Comparison of ENCODE assay signal across 9 cellular contexts in genomic region chr12:131930510-131930909, GRCh38. TPM values are rescaled to one million over a fixed set of nuclear protein-coding genes. Genes with fewer than 3 reads are reported as not detected.
DNase-seq lines count a peak whose midpoint lies in the region; ATAC-seq and TF ChIP-seq lines count a peak whose summit lies in the region.
"Had no signal": no experiment of that assay in that cellular context is flagged by ENCODE, and none has a peak within 500 bp of the region (broad histone marks: within the 10 kb centered on the region; RNA-seq: fewer than 3 reads in every experiment).

No MANE protein-coding gene starts in this region.

- H3K36me3 ChIP-seq in SJCRH30 (peaks cover 38% of the 10 kb centered on the region), sigmoid colon (peaks cover 0 to 38% (median 22%) of the 10 kb centered on the region in 4 donors)

- H3K27ac ChIP-seq in SJCRH30 (no peak overlapping the region), sigmoid colon (no peak overlapping the region)

- no peaks in the 10 kb centered on the region for H3K9me3 ChIP-seq in SJCRH30 (replicated peaks)
- H3K9me3 ChIP-seq in sigmoid colon = no peaks in the 10 kb centered on the region

- ATAC-seq in GM19395 (IDR thresholded peaks at IDR 0.05; ENCODE audit: unreplicated experiment) = no peak
- ATAC-seq in HG03460 (IDR thresholded peaks at IDR 0.05; ENCODE audit: unreplicated experiment) = no peak

- intact Hi-C loops in sigmoid colon (cut with DNase I) = no loop called here

- TF ChIP-seq CTCF in GM12864 (IDR thresholded peaks at IDR 0.05; ENCODE audit: low read depth, low read length, missing control alignments) (no peak), fibroblast of mammary gland (conservative IDR thresholded peaks at IDR 0.05; ENCODE audit: control insufficient read depth, insufficient read depth, low read depth, low read length) (no peak), sigmoid colon (IDR thresholded peaks at IDR 0.05) (no peak), GM13976 (IDR thresholded peaks at IDR 0.05; ENCODE audit: borderline replicate concordance, control extremely low read depth, extremely low read depth, insufficient read depth, missing control alignments) (no peak)

- in situ Hi-C loops in GM13976 (cut with MboI; ENCODE audit: low sequenced_read_pairs, unreplicated experiment) = no loop called here

- H3K4me1 ChIP-seq in SJCRH30 (no peaks in the 10 kb centered on the region), sigmoid colon (peaks cover 0 to 24% (median 16%) of the 10 kb centered on the region in 4 donors)

- WGBS in sigmoid colon, 2 donors = 74 to 75% methylated on average over 9 of the region's 9 CpGs

- no peak for TF ChIP-seq EP300 in sigmoid colon (IDR thresholded peaks at IDR 0.05)

- H3K4me3 ChIP-seq in GM12864 (ENCODE audit: low read depth, low read length) = peak overlapping the region; percentile 60
- H3K4me3 ChIP-seq in SJCRH30 = peak overlapping the region; percentile 99
- peak overlapping the region; percentile 89 for H3K4me3 ChIP-seq in fibroblast of mammary gland (ENCODE audit: control insufficient read depth, low read depth, low read length)
- H3K4me3 ChIP-seq in sigmoid colon = peak overlapping the region; percentile 58 to 93 (median 88)

- H3K27me3 ChIP-seq in SJCRH30 (no peaks in the 10 kb centered on the region), sigmoid colon (no peaks in the 10 kb centered on the region)

- DNase-seq in GM12864 (ENCODE audit: low read depth) = no peak
- DNase-seq in SJCRH30 = no peak
- DNase-seq in fibroblast of mammary gland (ENCODE audit: low read depth) = no peak
- no peak for DNase-seq in sigmoid colon
- DNase-seq in GM13976 (ENCODE audit: low spot score) = no peak
- no peak for DNase-seq in NOMO-1 treated with DMSO at 0.1 percent for 48 hours (lab: John Stamatoyannopoulos, UW; ENCODE audit: unreplicated experiment)
- DNase-seq: NCI-H2171 had no signal

- TF ChIP-seq POLR2A in sigmoid colon (IDR thresholded peaks at IDR 0.05) = no peak

RNA-seq across cellular contexts. Expression of gene PUS1, which starts 1.4 kb away (rescaled TPM):
- total RNA-seq in SJCRH30 (2014; rRNA removed; shearing (Covaris generic)) = 16.0 and 17.1 TPM in 2 replicates
- 10 to 100 TPM in 1 of 4 donors, 1 to 10 TPM in 3; 7.6 to 15.6 (median 8.9) TPM for total RNA-seq in sigmoid colon
- 10 to 100 TPM in 1 of 3 donors, 1 to 10 TPM in 2; 9.0 to 33.8 (median 9.7) TPM for polyA plus RNA-seq in sigmoid colon

RNA-seq across cellular contexts. Expression of gene EP400, which starts 19.2 kb away (rescaled TPM):
- 15.0 and 17.0 TPM in 2 replicates for total RNA-seq in SJCRH30 (2014; rRNA removed; shearing (Covaris generic))
- total RNA-seq in sigmoid colon = 10 to 100 TPM; 14.5 to 35.7 (median 18.8) TPM
- 10 to 100 TPM in 1 of 3 donors, 1 to 10 TPM in 2; 3.2 to 22.3 (median 4.2) TPM for polyA plus RNA-seq in sigmoid colon

RNA-seq across cellular contexts. Expression of gene ULK1, which starts 36.1 kb away (rescaled TPM):
- 7.2 and 7.6 TPM in 2 replicates for total RNA-seq in SJCRH30 (2014; rRNA removed; shearing (Covaris generic))
- total RNA-seq in sigmoid colon = 10 to 100 TPM; 13.2 to 29.1 (median 18.6) TPM
- 10 to 100 TPM in 1 of 3 donors, 1 to 10 TPM in 2; 5.3 to 17.5 (median 5.4) TPM for polyA plus RNA-seq in sigmoid colon
